9 cellular contexts compared by ENCODE assay signal in genomic region chr13:41500501-41500900, GRCh38. TPM values are rescaled to one million over a fixed set of nuclear protein-coding genes. Genes with fewer than 3 reads are reported as not detected.
A peak's percentile ranks its signal among the peaks of the same experiment; 100 is the strongest.
DNase-seq lines count a peak whose midpoint lies in the region; ATAC-seq and TF ChIP-seq lines count a peak whose summit lies in the region.
"Had no signal": no experiment of that assay in that cellular context is flagged by ENCODE, and none has a peak within 500 bp of the region (broad histone marks: within the 10 kb centered on the region; RNA-seq: fewer than 3 reads in every experiment).

No MANE protein-coding gene starts in this region.

- H3K27ac ChIP-seq in lower lobe of right lung = no peak overlapping the region
- no peak overlapping the region for H3K27ac ChIP-seq in GM23338 (ENCODE audit: low read depth)
- H3K27ac ChIP-seq in substantia nigra (ENCODE audit: low read depth, low read length, poor library complexity, severe bottlenecking) = no peak overlapping the region

- H3K4me3 Mint-ChIP-seq in GM23338 = no peak overlapping the region

- H2AFZ ChIP-seq in GM23338 = no peak overlapping the region

- H3K4me1 Mint-ChIP-seq in GM23338 = no peaks in the 10 kb centered on the region; the same call in 2 of the 3 replicates

- peaks cover 7% of the 10 kb centered on the region; the same call in 1 of the 3 replicates for H3K9me3 Mint-ChIP-seq in GM23338

- peak; percentile 42 for DNase-seq in activated CD4-positive, alpha-beta T cell treated with anti-CD3 and anti-CD28 coated beads, Interleukin-2, amount 50 U/mL, for 1 hour
- DNase-seq in lower lobe of right lung (no peak), OCI-M1 (lab: John Stamatoyannopoulos, UW) (no peak), GM23338 (ENCODE audit: low spot score) (no peak), substantia nigra (lab: John Stamatoyannopoulos, UW) (no peak), NCI-H2107 treated with DMSO at 0.1 percent for 48 hours (lab: John Stamatoyannopoulos, UW; ENCODE audit: unreplicated experiment) (no peak)
- DNase-seq: NCI-H2171 treated with DMSO at 0.1 percent for 48 hours had no signal

- H3K27me3 ChIP-seq in lower lobe of right lung (ENCODE audit: low read depth) (no peaks in the 10 kb centered on the region), GM23338 (ENCODE audit: insufficient read depth) (no peaks in the 10 kb centered on the region)

- no peak overlapping the region for H3K27ac Mint-ChIP-seq in GM23338

- no peaks in the 10 kb centered on the region for H3K36me3 ChIP-seq in lower lobe of right lung
- H3K36me3 ChIP-seq in GM23338 (ENCODE audit: insufficient read depth) = no peaks in the 10 kb centered on the region

- ATAC-seq in GM18498 (IDR thresholded peaks at IDR 0.05; ENCODE audit: unreplicated experiment) = peak; percentile 43
- ATAC-seq in HG03045 (IDR thresholded peaks at IDR 0.05; ENCODE audit: unreplicated experiment) = peak; percentile 46
- ATAC-seq in lower lobe of right lung = peak; percentile 55 to 61
- ATAC-seq in GM23338 = no peak

- peaks cover 11% of the 10 kb centered on the region for H3K4me1 ChIP-seq in lower lobe of right lung
- no peaks in the 10 kb centered on the region for H3K4me1 ChIP-seq in GM23338 (ENCODE audit: insufficient read depth)

- H3K9me3 ChIP-seq in lower lobe of right lung = no peaks in the 10 kb centered on the region

- no peaks in the 10 kb centered on the region for H3K79me2 ChIP-seq in GM23338 (replicated peaks; ENCODE audit: insufficient read depth)

- H4K20me1 ChIP-seq in GM23338 (replicated peaks; ENCODE audit: insufficient read depth) = no peaks in the 10 kb centered on the region

- H3K27me3 Mint-ChIP-seq in GM23338 (ENCODE audit: insufficient read depth, low read depth, poor library complexity) = peaks cover 2% of the 10 kb centered on the region

- no peak overlapping the region for H3K4me3 ChIP-seq in lower lobe of right lung
- no peak overlapping the region for H3K4me3 ChIP-seq in GM23338

- TF ChIP-seq CTCF in lower lobe of right lung (IDR thresholded peaks at IDR 0.05) (no peak), GM23338 (conservative IDR thresholded peaks at IDR 0.05; ENCODE audit: low read depth in 2 of 2) (no peak)

- H3K4me2 ChIP-seq in GM23338 = no peak overlapping the region

- H3K36me3 Mint-ChIP-seq in GM23338 (ENCODE audit: low read depth) = no peaks in the 10 kb centered on the region

- H3F3A ChIP-seq in GM23338 (replicated peaks; ENCODE audit: low read depth) = no peaks in the 10 kb centered on the region

- H3K9me2 ChIP-seq in GM23338 (ENCODE audit: insufficient read depth) = peaks cover 12% of the 10 kb centered on the region; the same call in 1 of the 2 replicates

- intact Hi-C loops in lower lobe of right lung (cut with DNase I) = no loop called here

TF ChIP-seq in GM23338, 12 proteins besides CTCF, POLR2A, EP300 and RAD21 (continues in another document):
- no peak for TF ChIP-seq ZNF114 (CRISPR knock-in tag; IDR thresholded peaks at IDR 0.05)
- TF ChIP-seq NANOG (IDR thresholded peaks at IDR 0.05; ENCODE audit: borderline replicate concordance) = no peak
- TF ChIP-seq EZH2phosphoT487 (IDR thresholded peaks at IDR 0.05; ENCODE audit: unreplicated experiment) = no peak
- no peak for TF ChIP-seq POLR2AphosphoS5 (IDR thresholded peaks at IDR 0.05; ENCODE audit: low read depth)
- TF ChIP-seq STAT1 (IDR thresholded peaks at IDR 0.05; ENCODE audit: unreplicated experiment) = no peak
- TF ChIP-seq ZNF331 (CRISPR knock-in tag; IDR thresholded peaks at IDR 0.05; ENCODE audit: low read depth) = no peak
- TF ChIP-seq REST (IDR thresholded peaks at IDR 0.05; ENCODE audit: unreplicated experiment) = no peak
- TF ChIP-seq JUNB (IDR thresholded peaks at IDR 0.05; ENCODE audit: unreplicated experiment) = no peak
- TF ChIP-seq ETS1 (IDR thresholded peaks at IDR 0.05) = no peak

RNA-seq across cellular contexts. Expression of gene RGCC, which starts 43.2 kb away (rescaled TPM):
- total RNA-seq in lower lobe of right lung = 381 TPM
- total RNA-seq in GM23338 (2014; rRNA removed; shearing (Covaris generic)) = 0.66 TPM in 1 of 2 replicates, not detected in the other
- polyA plus RNA-seq in GM23338 (2016; fragmentation: Nextera tagmentation; extraction: Ambion mirVana) = 0.65 and 0.78 TPM in 2 replicates

Comparison
In these comparisons a context has a peak if more than half of its experiments do, and no peak if none do; other contexts are left out.
1. RNA of gene RGCC, which starts 43.2 kb away (total RNA-seq): 381 TPM in lower lobe of right lung (single experiment); 0.66 TPM in GM23338; every median in the first group is over 100 times any median in the second.